In genomic region chrX:16978193-16978984, GRCh38 we compare ENCODE assay signal across 18 cellular contexts. TPM values are rescaled to one million over a fixed set of nuclear protein-coding genes. Genes with fewer than 3 reads are reported as not detected.
DNase-seq lines count a peak whose midpoint lies in the region; ATAC-seq, FAIRE-seq and TF ChIP-seq lines count a peak whose summit lies in the region.
"Had no signal": no experiment of that assay in that cellular context is flagged by ENCODE, and none has a peak within 500 bp of the region (broad histone marks: within the 10 kb centered on the region; RNA-seq: fewer than 3 reads in every experiment).

No MANE protein-coding gene starts in this region.

- H3K27ac ChIP-seq in right lobe of liver, result no peak overlapping the region
- H3K27ac ChIP-seq in HepG2 (ENCODE audit: extremely low read length, insufficient read depth, low read length), result no peak overlapping the region
- H3K27ac ChIP-seq in mesenchymal stem cell (ENCODE audit: low read length, poor library complexity, severe bottlenecking), result no peak overlapping the region
- H3K27ac ChIP-seq: KMS-11 had no signal

- no peak overlapping the region for H4K91ac ChIP-seq in mesenchymal stem cell (ENCODE audit: low read length)

- H3K18ac ChIP-seq in mesenchymal stem cell (ENCODE audit: low read depth in 1 of 2, low read length in 2 of 2), result no peak overlapping the region

- no peaks in the 10 kb centered on the region for H3K36me3 Mint-ChIP-seq in activated T-helper 1 cell treated with anti-CD3 and anti-CD28 coated beads, Interleukin-12 subunit alpha, Interleukin-12 subunit beta, Interleukin-2, Interleukin-4 antibody, amounts not matched to agents 30 ng/mL and 10 ng/mL and 1 ng/mL, durations not matched to agents 14 hours and 24 hours and 36 hours (ENCODE audit: low read depth)

- H4K8ac ChIP-seq in mesenchymal stem cell (ENCODE audit: low read length), result no peak overlapping the region

- H3K27ac Mint-ChIP-seq in activated T-helper 1 cell treated with anti-CD3 and anti-CD28 coated beads, Interleukin-12 subunit alpha, Interleukin-12 subunit beta, Interleukin-2, Interleukin-4 antibody, amounts not matched to agents 30 ng/mL and 10 ng/mL and 1 ng/mL, durations not matched to agents 14 hours and 24 hours and 36 hours, result no peak overlapping the region

- H3K27me3 Mint-ChIP-seq in activated T-helper 1 cell treated with anti-CD3 and anti-CD28 coated beads, Interleukin-12 subunit alpha, Interleukin-12 subunit beta, Interleukin-2, Interleukin-4 antibody, amounts not matched to agents 30 ng/mL and 10 ng/mL and 1 ng/mL, durations not matched to agents 14 hours and 24 hours and 36 hours (ENCODE audit: insufficient read depth), result no peaks in the 10 kb centered on the region

- H2BK15ac ChIP-seq in mesenchymal stem cell (ENCODE audit: low read depth, poor library complexity, severe bottlenecking), result no peak overlapping the region

- in situ Hi-C loops in HepG2 (cut with HindIII; ENCODE audit: extremely low pct_ligation_motif_present, low pct_unique_long_range_greater_than_20kb), result no loop called here

- H3K9ac ChIP-seq in HepG2 (ENCODE audit: insufficient read depth, low read depth, low read length) (no peak overlapping the region), mesenchymal stem cell (ENCODE audit: low read length) (peak overlapping the region; percentile 44)
- H3K9ac ChIP-seq: KMS-11 had no signal

- no peak overlapping the region for H2BK12ac ChIP-seq in mesenchymal stem cell (ENCODE audit: low read length in 2 of 2)

- no TSS peak for BruUV-seq in HepG2 (replicated peaks; lab: Mats Ljungman, UMichigan)

- H4K20me1 ChIP-seq in HepG2 (ENCODE audit: insufficient read depth, low read length), result no peaks in the 10 kb centered on the region

- no peak overlapping the region for H2AK5ac ChIP-seq in mesenchymal stem cell (ENCODE audit: low read length, severe bottlenecking)

- no peak overlapping the region for H3K23ac ChIP-seq in mesenchymal stem cell (ENCODE audit: low read length in 2 of 2)

- no peak for FAIRE-seq in HepG2 (lab: Jason Lieb, UNC)
- FAIRE-seq: A204.1 had no signal

- H3K79me1 ChIP-seq in mesenchymal stem cell (replicated peaks; ENCODE audit: low read length, poor library complexity, severe bottlenecking), result no peaks in the 10 kb centered on the region

- H2AFZ ChIP-seq in HepG2 (ENCODE audit: low read length) (no peak overlapping the region), mesenchymal stem cell (ENCODE audit: low read depth, low read length) (no peak overlapping the region)

- no peaks in the 10 kb centered on the region for H3K36me3 ChIP-seq in right lobe of liver
- no peaks in the 10 kb centered on the region for H3K36me3 ChIP-seq in HepG2 (replicated peaks in 1 of 2; ENCODE audit: control insufficient read depth in 1 of 2, insufficient read depth in 2 of 2, low read length in 2 of 2)
- H3K36me3 ChIP-seq in mesenchymal stem cell (ENCODE audit: control insufficient read depth in 1 of 2, insufficient read depth in 2 of 2, low read depth in 1 of 2, low read length in 2 of 2), result no peaks in the 10 kb centered on the region
- H3K36me3 ChIP-seq: MG63 had no signal

- TF ChIP-seq EP300 in HepG2 (IDR thresholded peaks at IDR 0.05; ENCODE audit: low read depth in 2 of 2, low read length in 2 of 2), result no peak
- TF ChIP-seq EP300 in HepG2 (CRISPR knock-in tag; IDR thresholded peaks at IDR 0.05; ENCODE audit: borderline replicate concordance), result no peak

- ATAC-seq in right lobe of liver (peak; percentile 47 to 64 (median 59)), HepG2 (no peak), SK-N-SH treated with all-trans-retinoic acid at 6 μM for 48 hours (peak; percentile 63)
- ATAC-seq: HCT116 had no signal

- WGBS in right lobe of liver (ENCODE audit: insufficient coverage, low coverage, low lambda C conversion rate, missing lambda C conversion rate), result 54% methylated on average over 3 of the region's 3 CpGs
- WGBS in HepG2 (ENCODE audit: low lambda C conversion rate), result 2% methylated on average over 3 of the region's 3 CpGs
- WGBS in mesenchymal stem cell, result no CpG with 5 or more reads among the region's 3 CpGs

- H2BK120ac ChIP-seq in mesenchymal stem cell (ENCODE audit: low read depth, low read length), result no peak overlapping the region

- H3K4ac ChIP-seq in mesenchymal stem cell (ENCODE audit: low read depth in 1 of 2, low read length in 2 of 2), result no peak overlapping the region

- no peak overlapping the region for H2BK5ac ChIP-seq in mesenchymal stem cell (ENCODE audit: low read depth, low read length, poor library complexity, severe bottlenecking)

- no peak overlapping the region for H3K4me3 ChIP-seq in right lobe of liver
- no peak overlapping the region for H3K4me3 ChIP-seq in HepG2 (replicated peaks in 1 of 3; ENCODE audit: insufficient read depth in 1 of 3, low read depth in 2 of 3, low read length in 3 of 3)
- no peak overlapping the region for H3K4me3 ChIP-seq in mesenchymal stem cell (ENCODE audit: insufficient read depth in 1 of 2, low read depth in 1 of 2, low read length in 2 of 2)
- H3K4me3 ChIP-seq: MG63 had no signal

- H3K27me3 ChIP-seq in right lobe of liver (no peaks in the 10 kb centered on the region), HepG2 (ENCODE audit: control insufficient read depth in 1 of 2, insufficient read depth in 2 of 2, low read length in 2 of 2) (no peaks in the 10 kb centered on the region), mesenchymal stem cell (ENCODE audit: control insufficient read depth in 1 of 2, insufficient read depth in 1 of 2, low read length in 2 of 2) (peaks cover 0 to 13% of the 10 kb centered on the region in 2 experiments)
- H3K27me3 ChIP-seq: MG63 had no signal

- no peak for TF ChIP-seq CTCF in right lobe of liver (IDR thresholded peaks at IDR 0.05)
- TF ChIP-seq CTCF in HepG2 (CRISPR knock-in tag; IDR thresholded peaks at IDR 0.05), result no peak

- TF ChIP-seq POLR2A in right lobe of liver (IDR thresholded peaks at IDR 0.05) (no peak), HepG2 (IDR thresholded peaks at IDR 0.05; ENCODE audit: insufficient read depth in 1 of 2, low read depth in 2 of 2, low read length in 2 of 2) (no peak)

- intact Hi-C loops in right lobe of liver (cut with DNase I), result no loop called here
- intact Hi-C loops in HepG2 (cut with micrococcal nuclease; ENCODE audit: unreplicated experiment), result no loop called here
- intact Hi-C loops in activated T-helper 1 cell treated with anti-CD3 and anti-CD28 coated beads, Interleukin-12 subunit alpha, Interleukin-12 subunit beta, Interleukin-2, Interleukin-4 antibody, amounts not matched to agents 30 ng/mL and 10 ng/mL and 1 ng/mL, durations not matched to agents 14 hours and 24 hours and 36 hours (cut with micrococcal nuclease), result no loop called here

- no peak overlapping the region for H3K4me2 ChIP-seq in HepG2 (ENCODE audit: low read depth, low read length)
- no peak overlapping the region for H3K4me2 ChIP-seq in mesenchymal stem cell (ENCODE audit: low read length, poor library complexity, severe bottlenecking)
- H3K4me2 ChIP-seq: KMS-11 had no signal

- H3K4me1 ChIP-seq in right lobe of liver (peaks cover 0 to 6% (median 0%) of the 10 kb centered on the region in 4 donors), HepG2 (ENCODE audit: insufficient read depth, low read length) (no peaks in the 10 kb centered on the region), mesenchymal stem cell (ENCODE audit: control insufficient read depth, insufficient read depth, low read depth, low read length) (no peaks in the 10 kb centered on the region)

- no peaks in the 10 kb centered on the region for H3K79me2 ChIP-seq in HepG2 (ENCODE audit: insufficient read depth, low read length)

- H3K9me3 Mint-ChIP-seq in activated T-helper 1 cell treated with anti-CD3 and anti-CD28 coated beads, Interleukin-12 subunit alpha, Interleukin-12 subunit beta, Interleukin-2, Interleukin-4 antibody, amounts not matched to agents 30 ng/mL and 10 ng/mL and 1 ng/mL, durations not matched to agents 14 hours and 24 hours and 36 hours, result no peaks in the 10 kb centered on the region

- no peak for TF ChIP-seq RAD21 in HepG2 (CRISPR knock-in tag; IDR thresholded peaks at IDR 0.05)

- DNase-seq in right lobe of liver (no peak), HepG2 (ENCODE audit: low spot score) (no peak), mesenchymal stem cell (no peak), AG08396 (ENCODE audit: low spot score) (no peak), DMS79 (lab: John Stamatoyannopoulos, UW) (no peak)
- no peak for DNase-seq in activated T-helper 1 cell treated with anti-CD3 and anti-CD28 coated beads, Interleukin-12 subunit alpha, Interleukin-12 subunit beta, Interleukin-2, Interleukin-4 antibody, amounts not matched to agents 30 ng/mL and 10 ng/mL and 1 ng/mL, durations not matched to agents 14 hours and 24 hours and 36 hours (ENCODE audit: low spot score)
- no peak for DNase-seq in NK-92 treated with Interleukin-12 subunit alpha and Interleukin-12 subunit beta, amount 100 ng/mL, for 24 hours (lab: John Stamatoyannopoulos, UW)
- DNase-seq: DMS153, EL, MG63, NCI-H1092, NCI-H146, NCI-H2081, NCI-H345 had no signal

- no peak overlapping the region for H3K14ac ChIP-seq in mesenchymal stem cell (ENCODE audit: low read length in 2 of 2)

- no peak overlapping the region for H3K4me3 Mint-ChIP-seq in activated T-helper 1 cell treated with anti-CD3 and anti-CD28 coated beads, Interleukin-12 subunit alpha, Interleukin-12 subunit beta, Interleukin-2, Interleukin-4 antibody, amounts not matched to agents 30 ng/mL and 10 ng/mL and 1 ng/mL, durations not matched to agents 14 hours and 24 hours and 36 hours

- CTCF ChIA-PET in HepG2 (lab: Yijun Ruan, JAX; ENCODE audit: low intra/inter-chr PET ratio, low total read pairs), result no interaction called here

- H3K9me3 ChIP-seq in right lobe of liver (no peaks in the 10 kb centered on the region), HepG2 (ENCODE audit: low read length) (no peaks in the 10 kb centered on the region), mesenchymal stem cell (ENCODE audit: control insufficient read depth, low read length) (no peaks in the 10 kb centered on the region)
- H3K9me3 ChIP-seq: MG63 had no signal

- H3K4me1 Mint-ChIP-seq in activated T-helper 1 cell treated with anti-CD3 and anti-CD28 coated beads, Interleukin-12 subunit alpha, Interleukin-12 subunit beta, Interleukin-2, Interleukin-4 antibody, amounts not matched to agents 30 ng/mL and 10 ng/mL and 1 ng/mL, durations not matched to agents 14 hours and 24 hours and 36 hours (ENCODE audit: low read depth), result no peaks in the 10 kb centered on the region

- POLR2A ChIA-PET in HepG2 (lab: Yijun Ruan, JAX), result no interaction called here

RNA-seq across cellular contexts. Expression of gene REPS2, which starts 31.9 kb away (rescaled TPM):
- total RNA-seq in right lobe of liver, result 10 to 100 TPM in 4 of 6 experiments, 1 to 10 TPM in 2; 6.0 to 16.7 (median 13.1) TPM
- total RNA-seq in HepG2 (2016; rRNA removed; fragmentation: Illumina TruSeq; extraction: Trizol), result 0.58 and 0.84 TPM in 2 replicates
- total RNA-seq in HepG2 (2016; cell fraction: cytosol; rRNA removed; fragmentation: Illumina TruSeq; extraction: Trizol; ENCODE audit: low read depth), result 0.79 and 1.2 TPM in 2 replicates
- total RNA-seq in HepG2 (2016; cell fraction: insoluble cytoplasmic fraction; rRNA removed; fragmentation: Illumina TruSeq; extraction: Trizol), result 0.43 and 0.73 TPM in 2 replicates
- total RNA-seq in HepG2 (2016; cell fraction: membrane; rRNA removed; fragmentation: Illumina TruSeq; extraction: Trizol), result 0.34 and 0.41 TPM in 2 replicates
- 0.44 and 0.47 TPM in 2 replicates for total RNA-seq in HepG2 (2016; cell fraction: nucleus; rRNA removed; fragmentation: Illumina TruSeq; extraction: Trizol)
- 0.05 and 0.09 TPM in 2 replicates for polyA plus RNA-seq in HepG2 (2011; rRNA removed)
- 0.04 and 0.13 TPM in 2 replicates for polyA plus RNA-seq in HepG2 (2011; cell fraction: cytosol; rRNA removed)
- polyA plus RNA-seq in HepG2 (2011; cell fraction: nucleus; rRNA removed), result 0.05 and 0.09 TPM in 2 replicates
- polyA plus RNA-seq in HepG2 (2012), result 0.23 and 1.3 TPM in 2 replicates
- polyA plus RNA-seq in HepG2 (2016; cell fraction: cytosol; fragmentation: Illumina TruSeq; extraction: Trizol; ENCODE audit: low read depth), result 0.20 and 0.40 TPM in 2 replicates
- 0.49 and 0.75 TPM in 2 replicates for polyA plus RNA-seq in HepG2 (2016; cell fraction: insoluble cytoplasmic fraction; fragmentation: Illumina TruSeq; extraction: Trizol; ENCODE audit: low read depth)
- polyA plus RNA-seq in HepG2 (2016; cell fraction: membrane; fragmentation: Illumina TruSeq; extraction: Trizol; ENCODE audit: low read depth), result 0.49 and 0.51 TPM in 2 replicates
- 0.45 and 0.57 TPM in 2 replicates for polyA plus RNA-seq in HepG2 (2016; cell fraction: nucleus; fragmentation: Illumina TruSeq; extraction: Trizol; ENCODE audit: insufficient read depth, low read depth)
- 0.34 and 6.5 TPM in 2 replicates for polyA minus RNA-seq in HepG2 (2011; rRNA and poly(A)+ RNA removed; ENCODE audit: low replicate concordance)
- polyA minus RNA-seq in HepG2 (2011; cell fraction: cytosol; rRNA and poly(A)+ RNA removed), result 0.10 and 0.26 TPM in 2 replicates
- polyA minus RNA-seq in HepG2 (2011; cell fraction: nucleus; rRNA and poly(A)+ RNA removed), result 0.64 and 0.75 TPM in 2 replicates
- 0.03 TPM for polyA plus RNA-seq in mesenchymal stem cell (2013, experiment 1 of 2)
- 0.05 TPM for polyA plus RNA-seq in mesenchymal stem cell (2013, experiment 2 of 2)
- total RNA-seq in activated T-helper 1 cell treated with anti-CD3 and anti-CD28 coated beads, Interleukin-12 subunit alpha, Interleukin-12 subunit beta, Interleukin-2, Interleukin-4 antibody, amounts not matched to agents 30 ng/mL and 10 ng/mL and 1 ng/mL, durations not matched to agents 14 hours and 24 hours and 36 hours, result not detected in 2 replicates
